1 cellular context compared by ENCODE assay signal in the genomic region with DNA sequence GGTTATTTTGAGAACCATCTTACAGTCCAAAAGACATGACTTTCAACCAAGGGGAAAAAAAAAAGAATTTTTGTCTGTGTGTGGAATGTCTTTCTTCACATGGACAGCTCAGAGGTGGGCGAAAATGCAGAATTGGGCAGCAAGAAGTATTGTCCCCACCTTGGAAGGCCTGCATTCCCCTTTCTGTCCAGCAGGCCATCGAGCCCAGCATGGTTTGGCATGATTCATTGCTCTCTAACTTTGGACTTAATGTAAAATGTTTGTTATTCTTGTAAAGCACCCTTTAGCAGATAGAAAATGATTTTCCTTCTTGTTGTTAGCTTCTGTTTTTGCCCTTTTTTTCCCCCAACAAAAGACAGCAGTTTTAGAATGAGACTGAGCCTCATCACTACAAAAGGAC.
TF ChIP-seq lines count a peak whose summit lies in the region.

No MANE protein-coding gene starts in this region.

TF ChIP-seq in K562, 482 proteins besides CTCF, POLR2A, EP300 and RAD21 (continued from another document):
- TF ChIP-seq, protein P1, sequence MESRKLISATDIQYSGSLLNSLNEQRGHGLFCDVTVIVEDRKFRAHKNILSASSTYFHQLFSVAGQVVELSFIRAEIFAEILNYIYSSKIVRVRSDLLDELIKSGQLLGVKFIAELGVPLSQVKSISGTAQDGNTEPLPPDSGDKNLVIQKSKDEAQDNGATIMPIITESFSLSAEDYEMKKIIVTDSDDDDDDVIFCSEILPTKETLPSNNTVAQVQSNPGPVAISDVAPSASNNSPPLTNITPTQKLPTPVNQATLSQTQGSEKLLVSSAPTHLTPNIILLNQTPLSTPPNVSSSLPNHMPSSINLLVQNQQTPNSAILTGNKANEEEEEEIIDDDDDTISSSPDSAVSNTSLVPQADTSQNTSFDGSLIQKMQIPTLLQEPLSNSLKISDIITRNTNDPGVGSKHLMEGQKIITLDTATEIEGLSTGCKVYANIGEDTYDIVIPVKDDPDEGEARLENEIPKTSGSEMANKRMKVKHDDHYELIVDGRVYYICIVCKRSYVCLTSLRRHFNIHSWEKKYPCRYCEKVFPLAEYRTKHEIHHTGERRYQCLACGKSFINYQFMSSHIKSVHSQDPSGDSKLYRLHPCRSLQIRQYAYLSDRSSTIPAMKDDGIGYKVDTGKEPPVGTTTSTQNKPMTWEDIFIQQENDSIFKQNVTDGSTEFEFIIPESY (CRISPR knock-in tag; IDR thresholded peaks at IDR 0.05), result no peak
